8 cellular contexts compared by ENCODE assay signal in the genomic region with DNA sequence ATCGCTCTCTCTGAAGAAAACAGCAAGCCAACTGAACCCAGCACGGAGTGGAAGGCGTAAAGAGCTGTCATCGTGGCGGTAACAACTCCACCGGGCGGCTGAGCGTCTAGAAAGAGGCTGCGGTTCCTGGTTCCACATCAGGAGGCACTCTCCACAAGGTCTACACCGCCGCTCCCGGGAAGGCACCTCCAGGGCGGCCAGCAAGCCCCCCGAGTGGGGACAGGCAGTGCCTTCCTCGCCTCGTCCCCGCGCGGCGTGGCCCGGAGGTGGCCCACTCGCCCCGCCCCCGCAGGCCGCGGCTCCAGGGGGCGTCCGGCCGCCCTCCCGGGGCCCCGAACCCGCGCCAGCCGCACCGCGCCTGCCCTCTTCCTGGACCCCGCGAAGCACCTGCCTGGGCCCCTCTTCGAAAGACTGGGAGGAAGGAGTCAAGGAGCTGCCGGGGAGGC. TPM values are rescaled to one million over a fixed set of nuclear protein-coding genes. Genes with fewer than 3 reads are reported as not detected.
DNase-seq lines count a peak whose midpoint lies in the region; ATAC-seq, FAIRE-seq and TF ChIP-seq lines count a peak whose summit lies in the region.

No MANE protein-coding gene starts in this region.

- peaks cover 46% of the 10 kb centered on the region for H4K20me1 ChIP-seq in Loucy (ENCODE audit: insufficient read depth, low read length, poor library complexity, severe bottlenecking)

- H3K36me3 ChIP-seq in H7 (replicated peaks; ENCODE audit: control insufficient read depth, insufficient read depth, low read length) (no peaks in the 10 kb centered on the region), Loucy (ENCODE audit: insufficient read depth, low read length) (no peaks in the 10 kb centered on the region), muscle layer of colon (ENCODE audit: insufficient read depth, low read length) (no peaks in the 10 kb centered on the region)

- H2AFZ ChIP-seq in Loucy (ENCODE audit: low read length): peak overlapping the region; percentile 98

- no peaks in the 10 kb centered on the region for H3F3A ChIP-seq in Loucy (ENCODE audit: low read depth)

- H3K4me3 Mint-ChIP-seq in endothelial cell (ENCODE audit: unreplicated experiment): peak overlapping the region; percentile 98
- H3K4me3 Mint-ChIP-seq in stimulated activated effector memory CD8-positive, alpha-beta T cell treated with anti-CD3 and anti-CD28 coated beads, Interleukin-12 subunit alpha, Interleukin-12 subunit beta, amount 100 ng/mL, for 72 hours: peak overlapping the region; percentile 82

- peak; percentile 44 for TF ChIP-seq CTCF in Loucy (conservative IDR thresholded peaks at IDR 0.05; ENCODE audit: low read length)
- TF ChIP-seq CTCF in endothelial cell (IDR thresholded peaks at IDR 0.05; ENCODE audit: unreplicated experiment): peak; percentile 9

- H3K4me3 ChIP-seq in H7 (ENCODE audit: insufficient read depth, low read depth, low read length) (peak overlapping the region; percentile 99), Loucy (ENCODE audit: low read length, poor library complexity, severe bottlenecking) (peak overlapping the region; percentile 90), muscle layer of colon (ENCODE audit: low read depth in 1 of 2, low read length in 2 of 2) (peak overlapping the region; percentile 97 to 98)

- ATAC-seq in stimulated activated effector memory CD8-positive, alpha-beta T cell treated with anti-CD3 and anti-CD28 coated beads, Interleukin-12 subunit alpha, Interleukin-12 subunit beta, amount 100 ng/mL, for 72 hours: peak; percentile 53

- peaks cover 5% of the 10 kb centered on the region for H3K36me3 Mint-ChIP-seq in endothelial cell (ENCODE audit: low read depth, unreplicated experiment)
- peaks cover 5% of the 10 kb centered on the region for H3K36me3 Mint-ChIP-seq in stimulated activated effector memory CD8-positive, alpha-beta T cell treated with anti-CD3 and anti-CD28 coated beads, Interleukin-12 subunit alpha, Interleukin-12 subunit beta, amount 100 ng/mL, for 72 hours

- peaks cover 7% of the 10 kb centered on the region for H3K27me3 Mint-ChIP-seq in endothelial cell (ENCODE audit: unreplicated experiment)

- H3K27ac Mint-ChIP-seq in endothelial cell (ENCODE audit: unreplicated experiment): peak overlapping the region; percentile 74
- peak overlapping the region; percentile 84 for H3K27ac Mint-ChIP-seq in stimulated activated effector memory CD8-positive, alpha-beta T cell treated with anti-CD3 and anti-CD28 coated beads, Interleukin-12 subunit alpha, Interleukin-12 subunit beta, amount 100 ng/mL, for 72 hours

- FAIRE-seq in GM12891 (lab: Jason Lieb, UNC): no peak

- peak overlapping the region; percentile 97 for H3K27ac ChIP-seq in muscle layer of colon (ENCODE audit: low read depth, low read length)

- H3K4me1 Mint-ChIP-seq in endothelial cell (ENCODE audit: unreplicated experiment): peaks cover 6% of the 10 kb centered on the region
- H3K4me1 Mint-ChIP-seq in stimulated activated effector memory CD8-positive, alpha-beta T cell treated with anti-CD3 and anti-CD28 coated beads, Interleukin-12 subunit alpha, Interleukin-12 subunit beta, amount 100 ng/mL, for 72 hours: peaks cover 7% of the 10 kb centered on the region

- H3K9me3 Mint-ChIP-seq in endothelial cell (ENCODE audit: unreplicated experiment): no peaks in the 10 kb centered on the region
- no peaks in the 10 kb centered on the region for H3K9me3 Mint-ChIP-seq in stimulated activated effector memory CD8-positive, alpha-beta T cell treated with anti-CD3 and anti-CD28 coated beads, Interleukin-12 subunit alpha, Interleukin-12 subunit beta, amount 100 ng/mL, for 72 hours

- H3K4me1 ChIP-seq in Loucy (ENCODE audit: insufficient read depth, low read length, poor library complexity, severe bottlenecking): peaks cover 24% of the 10 kb centered on the region
- peaks cover 11% of the 10 kb centered on the region for H3K4me1 ChIP-seq in muscle layer of colon (ENCODE audit: insufficient read depth, low read length)

- H3K4me2 ChIP-seq in Loucy (ENCODE audit: low read depth, low read length, poor library complexity, severe bottlenecking): peak overlapping the region; percentile 94

- H3K9me3 ChIP-seq in Loucy (ENCODE audit: insufficient read depth, low read depth, low read length): no peaks in the 10 kb centered on the region
- no peaks in the 10 kb centered on the region for H3K9me3 ChIP-seq in muscle layer of colon (ENCODE audit: low read length)

- no peaks in the 10 kb centered on the region for H3K9me2 ChIP-seq in Loucy (replicated peaks; ENCODE audit: low read depth, low read length)

- peak overlapping the region; percentile 86 for H3K9ac ChIP-seq in Loucy (ENCODE audit: low read depth, low read length, poor library complexity, severe bottlenecking)
- peak overlapping the region; percentile 86 for H3K9ac ChIP-seq in muscle layer of colon (ENCODE audit: low read length)

- TF ChIP-seq POLR2A in GM12891 (IDR thresholded peaks at IDR 0.05; ENCODE audit: low read depth, low read length): no peak

- H3K79me2 ChIP-seq in Loucy (ENCODE audit: insufficient read depth, low read length): peaks cover 48% of the 10 kb centered on the region

- DNase-seq in GM12891 (ENCODE audit: insufficient read length, low spot score) (peak; percentile 43), H7 (no peak), endothelial cell (ENCODE audit: low spot score) (no peak), NCI-H1930 (lab: John Stamatoyannopoulos, UW) (no peak)
- peak; percentile 53 to 63 for DNase-seq in activated CD4-positive, alpha-beta T cell treated with anti-CD3 and anti-CD28 coated beads, Interleukin-2, amount 50 U/mL, for 48 hours
- peak; percentile 48 to 85 for DNase-seq in stimulated activated effector memory CD8-positive, alpha-beta T cell treated with anti-CD3 and anti-CD28 coated beads, Interleukin-12 subunit alpha, Interleukin-12 subunit beta, amount 100 ng/mL, for 72 hours (ENCODE audit: low spot score in 2 of 2)

- H3K27me3 ChIP-seq in H7 (ENCODE audit: control insufficient read depth, insufficient read depth, low read length) (0 out of 2 replicates have a peak, but pooled peaks cover 1% of the 10 kb centered on the region), Loucy (ENCODE audit: insufficient read depth, low read length, poor library complexity, severe bottlenecking) (no peaks in the 10 kb centered on the region), muscle layer of colon (ENCODE audit: control insufficient read depth in 1 of 2, insufficient read depth in 2 of 2, low read length in 2 of 2) (no peaks in the 10 kb centered on the region)

TF ChIP-seq in GM12891, 5 proteins besides CTCF, POLR2A, EP300 and RAD21:
- TF ChIP-seq POU2F2 (IDR thresholded peaks at IDR 0.05; ENCODE audit: low read depth, low read length): no peak
- TF ChIP-seq TAF1 (IDR thresholded peaks at IDR 0.05; ENCODE audit: low read depth, low read length): no peak
TF ChIP-seq in GM12891: peak in this region for 0.

RNA-seq across cellular contexts. Expression of a gene that starts 0.7 kb away (rescaled TPM):
- polyA plus RNA-seq in GM12891 (2012; ENCODE audit: low read depth, missing spikeins): 3.9 TPM
- total RNA-seq in H7 (2014; rRNA removed; shearing (Covaris generic)): 4.4 and 4.6 TPM in 2 replicates
- 7.2 TPM for total RNA-seq in endothelial cell (ENCODE audit: unreplicated experiment)

Comparison
In these comparisons a context has a peak if more than half of its experiments do, and no peak if none do; other contexts are left out.
1. DNase-seq: peak in GM12891 (single experiment), activated CD4-positive, alpha-beta T cell treated with anti-CD3 and anti-CD28 coated beads, Interleukin-2, amount 50 U/mL, for 48 hours (2 of 2) and stimulated activated effector memory CD8-positive, alpha-beta T cell treated with anti-CD3 and anti-CD28 coated beads, Interleukin-12 subunit alpha, Interleukin-12 subunit beta, amount 100 ng/mL, for 72 hours (2 of 2); none in H7 (single experiment), endothelial cell (single experiment) and NCI-H1930 (0 of 2).
2. Peak in every context shown above with its lines, with median percentiles within 50 percentile points of each other: H3K4me3 ChIP-seq.